9 cellular contexts compared by ENCODE assay signal in genomic region chr3:151644986-151645385, GRCh38.
"Had no signal": no experiment of that assay in that cellular context is flagged by ENCODE, and none has a peak within 500 bp of the region (broad histone marks: within the 10 kb centered on the region; RNA-seq: fewer than 3 reads in every experiment).

No MANE protein-coding gene starts in this region.

- FAIRE-seq: H1, H54, HTR-8/SVneo had no signal

- H3K27ac ChIP-seq: KMS-11 had no signal

- DNase-seq: H9, HCEC 1CT, IMR-90, KBM-7 had no signal

- H3K4me3 ChIP-seq: GM23338 had no signal

- H3K9ac ChIP-seq: KMS-11 had no signal
